ENCODE assay signal across 19 cellular contexts in genomic region chr4:122895336-122895995, GRCh38. TPM values are rescaled to one million over a fixed set of nuclear protein-coding genes. Genes with fewer than 3 reads are reported as not detected.
A peak's percentile ranks its signal among the peaks of the same experiment; 100 is the strongest.
DNase-seq lines count a peak whose midpoint lies in the region; ATAC-seq, FAIRE-seq and TF ChIP-seq lines count a peak whose summit lies in the region.
"Had no signal": no experiment of that assay in that cellular context is flagged by ENCODE, and none has a peak within 500 bp of the region (broad histone marks: within the 10 kb centered on the region; RNA-seq: fewer than 3 reads in every experiment).

No MANE protein-coding gene starts in this region.

- WGBS in pancreas, 2 donors: 71 to 75% methylated on average over 1 of the region's 1 CpG

- H3K36me3 ChIP-seq in ACC112 (ENCODE audit: insufficient read depth, low read length) (peaks cover 25% of the 10 kb centered on the region), Panc1 (ENCODE audit: control insufficient read depth, insufficient read depth, low read length) (peaks cover 8% of the 10 kb centered on the region), pancreas (peaks cover 0 to 7% (median 0%) of the 10 kb centered on the region in 3 donors)
- H3K36me3 ChIP-seq: breast epithelium had no signal

- no TSS peak for BruUV-seq in Panc1 (replicated peaks; lab: Mats Ljungman, UMichigan)

- intact Hi-C loops in Panc1 (cut with micrococcal nuclease; ENCODE audit: unreplicated experiment) (no loop called here), pancreas (cut with DNase I) (no loop called here)

- TF ChIP-seq CTCF in Panc1 (IDR thresholded peaks at IDR 0.05) (no peak), pancreas (IDR thresholded peaks at IDR 0.05) (no peak)

- peaks cover 35% of the 10 kb centered on the region for H3K79me2 ChIP-seq in ACC112 (ENCODE audit: control insufficient read depth, insufficient read depth, low read length, unreplicated experiment)

- POLR2A ChIA-PET in Panc1 (lab: Charles Lee): interaction anchor here (0.7 kb wide), 1 partner anchor 159 kb away, joined by 3 read pairs; no protein-coding TSS in a partner anchor

- no peak for DNase-seq in Panc1 (ENCODE audit: low read depth, low spot score)
- peak; percentile 32 for DNase-seq in dermis blood vessel endothelial cell
- no peak for DNase-seq in pancreas
- no peak for DNase-seq in NCI-H1092 (lab: John Stamatoyannopoulos, UW)
- DNase-seq in inferior parietal cortex (ENCODE audit: extremely low spot score): no peak
- no peak for DNase-seq in occipital lobe (lab: John Stamatoyannopoulos, UW)
- DNase-seq: activated CD8-positive, alpha-beta memory T cell treated with anti-CD3 and anti-CD28 coated beads, Interleukin-2, amount 50 U/mL, for 4 hours; activated naive CD8-positive, alpha-beta T cell treated with anti-CD3 and anti-CD28 coated beads, Interleukin-2, amount 10 ng/mL, durations not matched to agents 7 days and 5 days; CD4-positive, CD25-positive, alpha-beta regulatory T cell; NCI-H446 treated with DMSO at 0.1 percent for 48 hours; NK-92 treated with Interleukin-12 subunit alpha and Interleukin-12 subunit beta, amount 100 ng/mL, for 24 hours; nucleus accumbens; stimulated activated CD4-positive, alpha-beta T cell treated with anti-CD3 and anti-CD28 coated beads, Interleukin-15, amount 100 ng/mL, for 24 hours; T-helper 17 cell; upper lobe of right lung; WERI-Rb-1 had no signal

- H3K4me3 ChIP-seq in ACC112 (ENCODE audit: low read depth, low read length): peak overlapping the region; percentile 31
- H3K4me3 ChIP-seq in Panc1 (ENCODE audit: low read depth in 2 of 2, low read length in 2 of 2): no peak overlapping the region
- H3K4me3 ChIP-seq in pancreas: no peak overlapping the region
- H3K4me3 ChIP-seq: breast epithelium, lung, upper lobe of right lung had no signal

- H3K4me1 ChIP-seq in ACC112 (ENCODE audit: control insufficient read depth, insufficient read depth, low read length, unreplicated experiment) (peaks cover 66% of the 10 kb centered on the region), Panc1 (ENCODE audit: control insufficient read depth, insufficient read depth, low read length) (peaks cover 39% of the 10 kb centered on the region), pancreas (no peaks in the 10 kb centered on the region)
- H3K4me1 ChIP-seq: breast epithelium, upper lobe of right lung had no signal

- in situ Hi-C loops in Panc1 (cut with HindIII; ENCODE audit: low pct_unique_long_range_greater_than_20kb, low sequenced_read_pairs): no loop called here

- FAIRE-seq in pancreas (lab: Jason Lieb, UNC): peak; percentile 77

- ATAC-seq in Panc1: no peak
- ATAC-seq in pancreas: no peak
- ATAC-seq: T-helper 17 cell, upper lobe of right lung had no signal

- CTCF ChIA-PET in Panc1 (lab: Charles Lee): no interaction called here

- H3K27me3 ChIP-seq in ACC112 (ENCODE audit: insufficient read depth, low read length) (no peaks in the 10 kb centered on the region), Panc1 (ENCODE audit: control insufficient read depth, insufficient read depth, low read length) (no peaks in the 10 kb centered on the region), pancreas (no peaks in the 10 kb centered on the region)
- H3K27me3 ChIP-seq: breast epithelium, upper lobe of right lung had no signal

- H3K27ac ChIP-seq in ACC112 (ENCODE audit: low read depth, low read length) (peak overlapping the region; percentile 85), Panc1 (ENCODE audit: low read length) (peak overlapping the region; percentile 87), pancreas (no peak overlapping the region)
- H3K27ac ChIP-seq: upper lobe of right lung, WERI-Rb-1 had no signal

- no peak overlapping the region for H2AFZ ChIP-seq in ACC112 (ENCODE audit: low read length, unreplicated experiment)

- H3K9me3 ChIP-seq in Panc1 (ENCODE audit: control insufficient read depth, insufficient read depth, low read depth, low read length): no peaks in the 10 kb centered on the region
- no peaks in the 10 kb centered on the region for H3K9me3 ChIP-seq in pancreas
- H3K9me3 ChIP-seq: breast epithelium, upper lobe of right lung had no signal

RNA-seq across cellular contexts. Expression of gene NUDT6, which starts 26.9 kb away (rescaled TPM):
- 7.5 TPM for total RNA-seq in Panc1 (2021; ENCODE audit: unreplicated experiment)
- 5.1 TPM for polyA plus RNA-seq in Panc1 (2012; ENCODE audit: insufficient read length)
- 7.4 and 10.0 TPM in 2 replicates for total RNA-seq in dermis blood vessel endothelial cell
- 1 to 10 TPM; 1.6 to 3.0 (median 2.0) TPM for total RNA-seq in pancreas
- 1 to 10 TPM; 6.8 to 8.2 TPM for polyA plus RNA-seq in pancreas
- total RNA-seq in occipital lobe: 6.4 TPM

Comparison
In these comparisons a context has a peak if more than half of its experiments do, and no peak if none do; other contexts are left out.
1. H3K27ac ChIP-seq: peak in ACC112 (single experiment) and Panc1 (single experiment); none in pancreas (0 of 4).